15 cellular contexts compared by ENCODE assay signal in genomic region chr10:44956717-44957706, GRCh38. TPM values are rescaled to one million over a fixed set of nuclear protein-coding genes. Genes with fewer than 3 reads are reported as not detected.
DNase-seq lines count a peak whose midpoint lies in the region; ATAC-seq, FAIRE-seq and TF ChIP-seq lines count a peak whose summit lies in the region.
"Had no signal": no experiment of that assay in that cellular context is flagged by ENCODE, and none has a peak within 500 bp of the region (broad histone marks: within the 10 kb centered on the region; RNA-seq: fewer than 3 reads in every experiment).

No MANE protein-coding gene starts in this region.

- H3K27me3 ChIP-seq in breast epithelium (no peaks in the 10 kb centered on the region), GM12878 (replicated peaks in 1 of 2; ENCODE audit: control insufficient read depth in 2 of 2, insufficient read depth in 2 of 2, low read length in 1 of 2) (no peaks in the 10 kb centered on the region), tibial nerve (no peaks in the 10 kb centered on the region), thyroid gland (no peaks in the 10 kb centered on the region)

- H3K36me3 ChIP-seq in breast epithelium (no peaks in the 10 kb centered on the region), GM12878 (ENCODE audit: control insufficient read depth in 2 of 2, insufficient read depth in 2 of 2, low read length in 1 of 2) (no peaks in the 10 kb centered on the region), tibial nerve (peaks cover 0 to 25% (median 0%) of the 10 kb centered on the region in 3 donors), thyroid gland (no peaks in the 10 kb centered on the region)

- TF ChIP-seq EP300 in GM12878 (IDR thresholded peaks at IDR 0.05; ENCODE audit: borderline replicate concordance in 1 of 2, control insufficient read depth in 1 of 2, low read depth in 2 of 2, low read length in 2 of 2) = no peak
- TF ChIP-seq EP300 in tibial nerve (IDR thresholded peaks at IDR 0.05) = no peak

- H3K27ac ChIP-seq in breast epithelium (peak overlapping the region; percentile 60 to 82), GM12878 (ENCODE audit: control insufficient read depth, insufficient read depth) (no peak overlapping the region), tibial nerve (peak overlapping the region; percentile 79 to 95 (median 91)), thyroid gland (no peak overlapping the region)

- TF ChIP-seq CTCF in breast epithelium (IDR thresholded peaks at IDR 0.05) = no peak
- TF ChIP-seq CTCF in MCF 10A (IDR thresholded peaks at IDR 0.05; ENCODE audit: unreplicated experiment) = no peak
- TF ChIP-seq CTCF in GM12878 (IDR thresholded peaks at IDR 0.05 in 2 of 3, conservative IDR thresholded peaks at IDR 0.05 in 1 of 3; ENCODE audit: control insufficient read depth in 2 of 3, extremely low read depth in 1 of 3, insufficient read depth in 1 of 3, low read depth in 3 of 3, low read length in 3 of 3) = no peak
- TF ChIP-seq CTCF in tibial nerve (IDR thresholded peaks at IDR 0.05) = no peak
- TF ChIP-seq CTCF in thyroid gland (IDR thresholded peaks at IDR 0.05) = no peak

- H4K20me1 ChIP-seq in GM12878 (ENCODE audit: control insufficient read depth, insufficient read depth) = no peaks in the 10 kb centered on the region

- intact Hi-C loops in breast epithelium (cut with DNase I; ENCODE audit: low total_unique reads) (no loop called here), MCF 10A (cut with micrococcal nuclease) (no loop called here), GM12878 (cut with micrococcal nuclease; ENCODE audit: unreplicated experiment) (no loop called here), thyroid gland (cut with DNase I) (no loop called here)

- H3K27ac Mint-ChIP-seq in MCF 10A (ENCODE audit: low read depth, unreplicated experiment) = no peak overlapping the region

- H3K4me1 Mint-ChIP-seq in MCF 10A (ENCODE audit: insufficient read depth, unreplicated experiment) = peaks cover 9% of the 10 kb centered on the region
- peaks cover 24% of the 10 kb centered on the region for H3K4me1 Mint-ChIP-seq in activated T-cell treated with anti-CD3 and anti-CD28 coated beads, Interleukin-2, amount 50 U/mL, for 4 hours (ENCODE audit: low read depth)

- peaks cover 33% of the 10 kb centered on the region for H3K79me2 ChIP-seq in GM12878 (ENCODE audit: control insufficient read depth, insufficient read depth, low read length)

- in situ Hi-C loops in GM12878 (cut with MboI) = loop anchor here (25.0 kb wide), 1 partner anchor 1795 kb away; no protein-coding TSS in a partner anchor

- H3K9me3 ChIP-seq in breast epithelium (no peaks in the 10 kb centered on the region), GM12878 (replicated peaks; ENCODE audit: control insufficient read depth, insufficient read depth, low read length) (no peaks in the 10 kb centered on the region), tibial nerve (no peaks in the 10 kb centered on the region), thyroid gland (no peaks in the 10 kb centered on the region)

- BruUV-seq in MCF 10A (replicated peaks; lab: Mats Ljungman, UMichigan) (no TSS peak), GM12878 (replicated peaks; lab: Mats Ljungman, UMichigan) (no TSS peak)

- no peak for DNase-seq in breast epithelium (ENCODE audit: low spot score in 2 of 2)
- DNase-seq in MCF 10A (ENCODE audit: unreplicated experiment) = no peak
- no peak for DNase-seq in GM12878 (ENCODE audit: low read depth, low spot score)
- DNase-seq in mucosa of gallbladder (ENCODE audit: low spot score) = peak; percentile 5
- DNase-seq in tibial nerve (ENCODE audit: low spot score in 2 of 2) = no peak
- no peak for DNase-seq in activated T-cell treated with anti-CD3 and anti-CD28 coated beads, Interleukin-2, amount 50 U/mL, for 4 hours
- no peak for DNase-seq in thyroid gland
- DNase-seq in NCI-H82 treated with DMSO at 0.1 percent for 48 hours (lab: John Stamatoyannopoulos, UW; ENCODE audit: unreplicated experiment) = no peak
- DNase-seq: activated CD4-positive, CD25-positive, alpha-beta regulatory T cell; activated naive CD4-positive, alpha-beta T cell treated with anti-CD3 and anti-CD28 coated beads, Interleukin-2, amount 10 ng/mL, durations not matched to agents 7 days and 5 days; H7; naive B cell had no signal

- FAIRE-seq in GM12878 (lab: Jason Lieb, UNC) = no peak
- FAIRE-seq: RCC 7860 had no signal

- CTCF ChIA-PET in MCF 10A (lab: Yijun Ruan, JAX) (interaction anchor here (0.6 kb wide), 1 partner anchor 24 kb away, joined by 3 read pairs; no protein-coding TSS in a partner anchor), GM12878 (lab: Yijun Ruan, JAX) (interaction anchor here (0.9 to 3.9 kb wide), 4 partner anchors 8 to 24 kb away, joined by 3 to 15 read pairs (median 4); no protein-coding TSS in a partner anchor)

- H3K4me3 ChIP-seq in breast epithelium (no peak overlapping the region), GM12878 (0 out of 2 replicates have a peak overlapping the region, but pooled peaks have one; percentile 10), tibial nerve (peak overlapping the region in 1 of 4 donors; percentile 5), thyroid gland (replicated peaks in 1 of 3) (no peak overlapping the region)

- RAD21 ChIA-PET in GM12878 (lab: Charles Lee; ENCODE audit: unreplicated experiment) = interaction anchor here (1.6 to 2.1 kb wide), 2 partner anchors 11 to 24 kb away, joined by 5 to 10 read pairs; no protein-coding TSS in a partner anchor

- no peak for TF ChIP-seq RAD21 in GM12878 (IDR thresholded peaks at IDR 0.05; ENCODE audit: insufficient read depth, low read depth, low read length)

- 82% methylated on average over 4 of the region's 4 CpGs for WGBS in GM12878 (ENCODE audit: insufficient coverage, insufficient replicate concordance, low lambda C conversion rate, missing lambda C conversion rate)
- 87 to 88% methylated on average over 4 of the region's 4 CpGs for WGBS in tibial nerve, 2 donors
- WGBS in thyroid gland, 2 donors = 92 to 97% methylated on average over 4 of the region's 4 CpGs

- H3K27me3 Mint-ChIP-seq in MCF 10A (ENCODE audit: insufficient read depth, unreplicated experiment) = no peaks in the 10 kb centered on the region
- H3K27me3 Mint-ChIP-seq in activated T-cell treated with anti-CD3 and anti-CD28 coated beads, Interleukin-2, amount 50 U/mL, for 4 hours (ENCODE audit: low read depth) = no peaks in the 10 kb centered on the region
- H3K27me3 Mint-ChIP-seq: naive B cell, T-cell had no signal

- H3K9ac ChIP-seq in GM12878 (ENCODE audit: control insufficient read depth, insufficient read depth, low read length) = no peak overlapping the region

- POLR2A ChIA-PET in MCF 10A (lab: Yijun Ruan, JAX) (interaction anchor here (0.6 kb wide), 1 partner anchor 1123 kb away, joined by 3 read pairs; no protein-coding TSS in a partner anchor), GM12878 (lab: Charles Lee) (interaction anchor here (1.6 to 14.0 kb wide), 2 partner anchors 9 to 19 kb away, joined by 3 to 174 read pairs; no protein-coding TSS in a partner anchor)

- SMC1A ChIA-PET in GM12878 (lab: Charles Lee; ENCODE audit: uncharacterized antibody, unreplicated experiment) = interaction anchor here (1.1 to 2.9 kb wide), 4 partner anchors 9 to 24 kb away, joined by 3 to 15 read pairs (median 4); no protein-coding TSS in a partner anchor

- no peak overlapping the region for H2AFZ ChIP-seq in GM12878 (ENCODE audit: control insufficient read depth, low read depth, low read length)

- H3K9me3 Mint-ChIP-seq in MCF 10A (ENCODE audit: unreplicated experiment) = no peaks in the 10 kb centered on the region
- H3K9me3 Mint-ChIP-seq in activated T-cell treated with anti-CD3 and anti-CD28 coated beads, Interleukin-2, amount 50 U/mL, for 4 hours = peaks cover 3% of the 10 kb centered on the region
- H3K9me3 Mint-ChIP-seq: activated naive CD4-positive, alpha-beta T cell treated with anti-CD3 and anti-CD28 coated beads, Interleukin-2, amount 10 ng/mL, durations not matched to agents 7 days and 5 days had no signal

- H3K4me3 Mint-ChIP-seq in MCF 10A (ENCODE audit: unreplicated experiment) = no peak overlapping the region
- H3K4me3 Mint-ChIP-seq in activated T-cell treated with anti-CD3 and anti-CD28 coated beads, Interleukin-2, amount 50 U/mL, for 4 hours = no peak overlapping the region
- H3K4me3 Mint-ChIP-seq: activated naive CD4-positive, alpha-beta T cell treated with anti-CD3 and anti-CD28 coated beads, Interleukin-2, amount 10 ng/mL, durations not matched to agents 7 days and 5 days had no signal

- TF ChIP-seq POLR2A in breast epithelium (IDR thresholded peaks at IDR 0.05) = no peak
- TF ChIP-seq POLR2A in GM12878 (IDR thresholded peaks at IDR 0.05; ENCODE audit: low read depth, low read length) = no peak
- no peak for TF ChIP-seq POLR2A in tibial nerve (IDR thresholded peaks at IDR 0.05)
- TF ChIP-seq POLR2A in thyroid gland (IDR thresholded peaks at IDR 0.05) = no peak

- no peak for ATAC-seq in GM12878
- ATAC-seq in activated T-cell treated with anti-CD3 and anti-CD28 coated beads, Interleukin-2, amount 50 U/mL, for 4 hours = no peak
- ATAC-seq: T-cell had no signal

- H3K36me3 Mint-ChIP-seq in MCF 10A (ENCODE audit: insufficient read depth, unreplicated experiment) = no peaks in the 10 kb centered on the region
- peaks cover 11% of the 10 kb centered on the region for H3K36me3 Mint-ChIP-seq in activated T-cell treated with anti-CD3 and anti-CD28 coated beads, Interleukin-2, amount 50 U/mL, for 4 hours (ENCODE audit: insufficient read depth)

- H3K4me1 ChIP-seq in breast epithelium = no peaks in the 10 kb centered on the region
- peaks cover 20% of the 10 kb centered on the region for H3K4me1 ChIP-seq in GM12878 (ENCODE audit: control insufficient read depth, insufficient read depth, low read length)
- H3K4me1 ChIP-seq in tibial nerve = peaks cover 0 to 75% (median 30%) of the 10 kb centered on the region in 4 donors
- peaks cover 23 to 28% of the 10 kb centered on the region in 2 donors for H3K4me1 ChIP-seq in thyroid gland

- 0 out of 2 replicates have a peak overlapping the region, but pooled peaks have one; percentile 5 for H3K4me2 ChIP-seq in GM12878 (ENCODE audit: control insufficient read depth, insufficient read depth)

RNA-seq across cellular contexts. Expression of gene RASSF4, which starts 2.6 kb away (rescaled TPM):
- total RNA-seq in breast epithelium (100 to 1,000 TPM in 1 of 3 donors, 10 to 100 TPM in 2; 18.7 to 364 (median 41.1) TPM), MCF 10A (2022) (0.22 TPM in 1 of 2 replicates, not detected in the other), GM12878 (2014; rRNA removed) (15.6 and 16.5 TPM in 2 replicates), GM12878 (2014; rRNA removed; fragmentation: Illumina TruSeq; extraction: Trizol) (10.9 and 11.9 TPM in 2 replicates), GM12878 (2021) (20.0 and 21.1 TPM in 2 replicates), mucosa of gallbladder (41.9 TPM), tibial nerve (100 to 1,000 TPM; 153 to 275 (median 185) TPM), thyroid gland (100 to 1,000 TPM; 175 to 226 (median 203) TPM)
- total RNA-seq in GM12878 (2013; cell fraction: nucleolus; rRNA removed) = 175 and 194 TPM in 2 replicates
- 9.8 TPM for polyA plus RNA-seq in GM12878 (2011; ENCODE audit: low read depth)
- polyA plus RNA-seq in GM12878 (2011; rRNA removed) (50.8 and 71.1 TPM in 2 replicates), GM12878 (2014; fragmentation: Illumina TruSeq; extraction: Trizol) (6.3 and 10.7 TPM in 2 replicates), GM12878 (2014; fragmentation: Nextera tagmentation; extraction: Ambion mirVana) (1 to 10 TPM; 3.7 to 4.0 TPM), GM12878 (2014; rRNA removed) (17.1 and 19.4 TPM in 2 replicates), GM12878 (2016; fragmentation: Nextera tagmentation; extraction: Ambion mirVana) (10 to 100 TPM; 17.1 to 19.1 TPM)
- 55.8 and 83.7 TPM in 2 replicates for polyA plus RNA-seq in GM12878 (2011; cell fraction: cytosol; rRNA removed)
- 307 and 389 TPM in 2 replicates for polyA plus RNA-seq in GM12878 (2011; cell fraction: nucleus; rRNA removed)
- 16.9 and 18.3 TPM in 2 replicates for polyA plus RNA-seq in GM12878 (2012)
- polyA minus RNA-seq in GM12878 (2011; rRNA and poly(A)+ RNA removed) = 45.6 and 75.7 TPM in 2 replicates
- polyA minus RNA-seq in GM12878 (2011; cell fraction: cytosol; rRNA and poly(A)+ RNA removed) = 17.1 and 19.4 TPM in 2 replicates
- polyA minus RNA-seq in GM12878 (2011; cell fraction: nucleus; rRNA and poly(A)+ RNA removed) = 66.4 and 98.8 TPM in 2 replicates
- total RNA-seq in activated T-cell treated with anti-CD3 and anti-CD28 coated beads, Interleukin-2, amount 50 U/mL, for 4 hours = under 1 TPM; 0.28 to 0.61 (median 0.33) TPM

RNA-seq across cellular contexts. Expression of gene DEPP1, which starts 21.6 kb away (rescaled TPM):
- total RNA-seq in breast epithelium (1,000 to 10,000 TPM in 1 of 3 donors, 100 to 1,000 TPM in 2; 139 to 2,057 (median 460) TPM), MCF 10A (2022) (0.76 and 0.84 TPM in 2 replicates), GM12878 (2014; rRNA removed) (7.8 and 8.4 TPM in 2 replicates), GM12878 (2014; rRNA removed; fragmentation: Illumina TruSeq; extraction: Trizol) (5.6 and 5.7 TPM in 2 replicates), GM12878 (2021) (8.6 and 8.9 TPM in 2 replicates), mucosa of gallbladder (45.8 TPM), tibial nerve (1,000 to 10,000 TPM in 1 of 4 donors, 100 to 1,000 TPM in 3; 530 to 1,439 (median 798) TPM), thyroid gland (100 to 1,000 TPM in 2 of 4 donors, 10 to 100 TPM in 2; 45.1 to 518 (median 182) TPM)
- total RNA-seq in GM12878 (2013; cell fraction: nucleolus; rRNA removed) = 23.8 and 31.1 TPM in 2 replicates
- 1.2 TPM for polyA plus RNA-seq in GM12878 (2011; ENCODE audit: low read depth)
- polyA plus RNA-seq in GM12878 (2011; rRNA removed) (2.4 and 4.5 TPM in 2 replicates), GM12878 (2014; fragmentation: Illumina TruSeq; extraction: Trizol) (3.8 and 6.1 TPM in 2 replicates), GM12878 (2014; fragmentation: Nextera tagmentation; extraction: Ambion mirVana) (1 to 10 TPM; 1.7 to 1.8 TPM), GM12878 (2014; rRNA removed) (8.5 TPM in 2 replicates), GM12878 (2016; fragmentation: Nextera tagmentation; extraction: Ambion mirVana) (10 to 100 TPM; 11.0 to 12.1 TPM)
- polyA plus RNA-seq in GM12878 (2011; cell fraction: cytosol; rRNA removed) = 5.2 and 6.2 TPM in 2 replicates
- 3.0 and 3.7 TPM in 2 replicates for polyA plus RNA-seq in GM12878 (2011; cell fraction: nucleus; rRNA removed)
- polyA plus RNA-seq in GM12878 (2012) = 2.1 and 4.4 TPM in 2 replicates
- 6.1 and 8.3 TPM in 2 replicates for polyA minus RNA-seq in GM12878 (2011; rRNA and poly(A)+ RNA removed)
- 2.6 and 3.1 TPM in 2 replicates for polyA minus RNA-seq in GM12878 (2011; cell fraction: cytosol; rRNA and poly(A)+ RNA removed)
- 8.7 and 10.1 TPM in 2 replicates for polyA minus RNA-seq in GM12878 (2011; cell fraction: nucleus; rRNA and poly(A)+ RNA removed)
- under 1 TPM; 0.20 to 0.24 (median 0.22) TPM for total RNA-seq in activated T-cell treated with anti-CD3 and anti-CD28 coated beads, Interleukin-2, amount 50 U/mL, for 4 hours

RNA-seq across cellular contexts. Expression of gene ZNF22, which starts 43.7 kb away (rescaled TPM):
- total RNA-seq in breast epithelium (10 to 100 TPM; 32.0 to 54.1 (median 34.2) TPM), MCF 10A (2022) (7.2 and 8.5 TPM in 2 replicates), GM12878 (2014; rRNA removed) (31.1 and 42.1 TPM in 2 replicates), GM12878 (2014; rRNA removed; fragmentation: Illumina TruSeq; extraction: Trizol) (44.2 and 44.5 TPM in 2 replicates), GM12878 (2021) (31.1 and 34.7 TPM in 2 replicates), mucosa of gallbladder (16.5 TPM), tibial nerve (10 to 100 TPM; 23.4 to 30.2 (median 26.0) TPM), thyroid gland (10 to 100 TPM; 28.5 to 40.3 (median 33.1) TPM)
- total RNA-seq in GM12878 (2013; cell fraction: nucleolus; rRNA removed) = 15.8 and 16.7 TPM in 2 replicates
- 20.2 TPM for polyA plus RNA-seq in GM12878 (2011; ENCODE audit: low read depth)
- polyA plus RNA-seq in GM12878 (2011; rRNA removed) (33.1 and 49.3 TPM in 2 replicates), GM12878 (2014; fragmentation: Illumina TruSeq; extraction: Trizol) (43.4 and 59.1 TPM in 2 replicates), GM12878 (2014; fragmentation: Nextera tagmentation; extraction: Ambion mirVana) (10 to 100 TPM; 47.4 to 74.4 TPM), GM12878 (2014; rRNA removed) (26.7 and 32.3 TPM in 2 replicates), GM12878 (2016; fragmentation: Nextera tagmentation; extraction: Ambion mirVana) (10 to 100 TPM; 47.2 to 48.4 TPM)
- 10.8 and 12.9 TPM in 2 replicates for polyA plus RNA-seq in GM12878 (2011; cell fraction: cytosol; rRNA removed)
- polyA plus RNA-seq in GM12878 (2011; cell fraction: nucleus; rRNA removed) = 11.1 and 11.3 TPM in 2 replicates
- polyA plus RNA-seq in GM12878 (2012) = 21.5 and 21.7 TPM in 2 replicates
- 8.3 and 8.7 TPM in 2 replicates for polyA minus RNA-seq in GM12878 (2011; rRNA and poly(A)+ RNA removed)
- 4.4 and 5.1 TPM in 2 replicates for polyA minus RNA-seq in GM12878 (2011; cell fraction: cytosol; rRNA and poly(A)+ RNA removed)
- 5.2 and 6.5 TPM in 2 replicates for polyA minus RNA-seq in GM12878 (2011; cell fraction: nucleus; rRNA and poly(A)+ RNA removed)
- 10 to 100 TPM; 16.4 to 22.9 (median 22.7) TPM for total RNA-seq in activated T-cell treated with anti-CD3 and anti-CD28 coated beads, Interleukin-2, amount 50 U/mL, for 4 hours

RNA-seq across cellular contexts. Expression of gene TMEM72, which starts 45.9 kb away (rescaled TPM):
- total RNA-seq in breast epithelium = not detected
- not detected in 2 replicates for total RNA-seq in MCF 10A (2022)
- total RNA-seq in GM12878 (2013; cell fraction: nucleolus; rRNA removed) = not detected in 2 replicates
- not detected in 2 replicates for total RNA-seq in GM12878 (2014; rRNA removed)
- not detected in 2 replicates for total RNA-seq in GM12878 (2014; rRNA removed; fragmentation: Illumina TruSeq; extraction: Trizol)
- not detected in 2 replicates for total RNA-seq in GM12878 (2021)
- polyA plus RNA-seq in GM12878 (2011; ENCODE audit: low read depth) = not detected
- polyA plus RNA-seq in GM12878 (2011; rRNA removed) = 0.07 and 0.12 TPM in 2 replicates
- 0.21 and 0.32 TPM in 2 replicates for polyA plus RNA-seq in GM12878 (2011; cell fraction: cytosol; rRNA removed)
- 0.28 and 0.42 TPM in 2 replicates for polyA plus RNA-seq in GM12878 (2011; cell fraction: nucleus; rRNA removed)
- 0.08 TPM in 1 of 2 replicates, not detected in the other for polyA plus RNA-seq in GM12878 (2012)
- not detected in 2 replicates for polyA plus RNA-seq in GM12878 (2014; fragmentation: Illumina TruSeq; extraction: Trizol)
- polyA plus RNA-seq in GM12878 (2014; fragmentation: Nextera tagmentation; extraction: Ambion mirVana) = not detected
- not detected in 2 replicates for polyA plus RNA-seq in GM12878 (2014; rRNA removed)
- not detected for polyA plus RNA-seq in GM12878 (2016; fragmentation: Nextera tagmentation; extraction: Ambion mirVana)
- 0.29 and 0.41 TPM in 2 replicates for polyA minus RNA-seq in GM12878 (2011; rRNA and poly(A)+ RNA removed)
- not detected in 2 replicates for polyA minus RNA-seq in GM12878 (2011; cell fraction: cytosol; rRNA and poly(A)+ RNA removed)
- 0.12 TPM in 1 of 2 replicates, not detected in the other for polyA minus RNA-seq in GM12878 (2011; cell fraction: nucleus; rRNA and poly(A)+ RNA removed)
- not detected for total RNA-seq in mucosa of gallbladder
- under 1 TPM in 2 of 4 donors, not detected in 2; 0.20 to 0.21 TPM for total RNA-seq in tibial nerve
- not detected for total RNA-seq in activated T-cell treated with anti-CD3 and anti-CD28 coated beads, Interleukin-2, amount 50 U/mL, for 4 hours
- total RNA-seq in thyroid gland = not detected
- total RNA-seq: H7, ureter had no signal

Comparison
In these comparisons a context has a peak if more than half of its experiments do, and no peak if none do; other contexts are left out.
1. H3K27ac ChIP-seq: peak in breast epithelium (2 of 2) and tibial nerve (4 of 4); none in GM12878 (single experiment) and thyroid gland (0 of 3).